Comparison of ENCODE assay signal across 12 cellular contexts in the genomic region with DNA sequence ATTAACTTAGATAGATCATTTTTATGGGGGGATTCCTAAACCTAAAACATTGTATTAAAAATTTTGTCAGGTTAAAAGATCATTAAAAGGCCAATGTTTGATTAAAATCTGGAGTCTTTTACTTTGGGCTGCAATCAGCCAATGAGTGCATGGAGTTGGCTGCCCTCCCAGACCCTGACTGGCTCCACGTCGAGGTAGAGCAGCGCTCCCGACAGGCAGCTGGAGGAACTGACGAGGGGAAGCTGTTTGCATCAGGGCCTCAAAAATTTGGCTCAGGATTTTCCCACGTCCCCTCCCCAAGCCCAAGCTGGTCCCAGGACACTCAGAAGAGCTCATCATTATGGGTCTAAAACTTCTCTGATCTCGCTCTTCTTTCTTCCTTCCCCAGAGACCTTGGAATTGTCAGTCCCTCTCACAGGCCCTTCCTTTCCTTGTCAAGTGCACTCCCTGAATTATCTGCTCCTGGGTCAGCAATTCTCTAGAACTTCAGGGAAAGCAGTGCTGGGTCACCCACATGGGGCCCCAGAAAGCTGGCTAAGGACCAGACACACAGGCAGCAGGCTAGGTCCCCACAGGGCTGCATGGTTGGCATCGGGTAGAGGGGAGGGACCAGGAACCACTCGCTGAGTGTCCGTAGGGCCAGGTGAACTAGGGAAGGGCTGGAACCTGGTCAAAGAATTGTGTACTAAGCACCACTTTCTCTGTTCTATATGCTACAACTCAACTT.
A peak's percentile ranks its signal among the peaks of the same experiment; 100 is the strongest.
DNase-seq lines count a peak whose midpoint lies in the region; ATAC-seq and TF ChIP-seq lines count a peak whose summit lies in the region.
"Had no signal": no experiment of that assay in that cellular context is flagged by ENCODE, and none has a peak within 500 bp of the region (broad histone marks: within the 10 kb centered on the region; RNA-seq: fewer than 3 reads in every experiment).

No MANE protein-coding gene starts in this region.

- RAD21 ChIA-PET in HCT116 (lab: Charles Lee; ENCODE audit: low non-redundant PET in 1 of 2, low total read pairs in 2 of 2, uncharacterized antibody in 2 of 2, unreplicated experiment in 2 of 2) = interaction anchor here in 1 of 2 experiments (0.7 kb wide), 1 partner anchor 15 kb away, joined by 3 read pairs; no protein-coding TSS in a partner anchor

- H3K4me3 ChIP-seq in GM06990 (replicated peaks; ENCODE audit: low read depth, low read length) = no peak overlapping the region
- no peak overlapping the region for H3K4me3 ChIP-seq in HCT116 (replicated peaks in 1 of 2; ENCODE audit: low read depth in 1 of 2, low read length in 2 of 2)
- no peak overlapping the region for H3K4me3 ChIP-seq in coronary artery
- H3K4me3 ChIP-seq in neural progenitor cell = no peak overlapping the region
- H3K4me3 ChIP-seq: BLaER1 treated with 17β-estradiol and CSF1 and Interleukin-3, amounts not matched to agents 10 nM and 100 nM; pancreas had no signal

- H3K4me3 Mint-ChIP-seq in neural progenitor cell = no peak overlapping the region
- H3K4me3 Mint-ChIP-seq: activated naive CD4-positive, alpha-beta T cell treated with anti-CD3 and anti-CD28 coated beads, Interleukin-2, amount 10 ng/mL, durations not matched to agents 7 days and 5 days had no signal

- TF ChIP-seq RAD21 in HCT116 (IDR thresholded peaks at IDR 0.05; ENCODE audit: low read depth) = peak; percentile 26; the same call in 1 of the 2 replicates

- no peak for ATAC-seq in HCT116
- ATAC-seq in GM18505 (IDR thresholded peaks at IDR 0.05; ENCODE audit: unreplicated experiment) = no peak

- no peaks in the 10 kb centered on the region for H3K4me1 Mint-ChIP-seq in neural progenitor cell
- H3K4me1 Mint-ChIP-seq: activated naive CD4-positive, alpha-beta T cell treated with anti-CD3 and anti-CD28 coated beads, Interleukin-2, amount 10 ng/mL, durations not matched to agents 7 days and 5 days had no signal

- no peak for DNase-seq in GM06990 (ENCODE audit: extremely low read depth, insufficient read length)
- no peak for DNase-seq in HCT116 (ENCODE audit: low read depth, low spot score)
- peak; percentile 26 for DNase-seq in coronary artery (ENCODE audit: low spot score)
- peak; percentile 37 for DNase-seq in neural progenitor cell (ENCODE audit: low spot score)
- no peak for DNase-seq in GM20000 (ENCODE audit: low spot score)
- DNase-seq in RPMI8226 = no peak
- DNase-seq: activated naive CD4-positive, alpha-beta T cell treated with anti-CD3 and anti-CD28 coated beads, Interleukin-2, amount 10 ng/mL, durations not matched to agents 7 days and 5 days; EL; NCI-H446; pancreas had no signal

- H3K27me3 ChIP-seq in GM06990 (replicated peaks; ENCODE audit: control insufficient read depth, insufficient read depth, low read length) (no peaks in the 10 kb centered on the region; the same call in 1 of the 2 replicates), HCT116 (ENCODE audit: insufficient read depth, low read length) (peaks cover 8% of the 10 kb centered on the region; the same call in 1 of the 2 replicates), neural progenitor cell (peaks cover 95% of the 10 kb centered on the region)
- H3K27me3 ChIP-seq: BLaER1 treated with 17β-estradiol and CSF1 and Interleukin-3, amounts not matched to agents 10 nM and 100 nM; pancreas had no signal

- POLR2A ChIA-PET in HCT116 (lab: Charles Lee) = no interaction called here

- no peaks in the 10 kb centered on the region for H3K4me1 ChIP-seq in HCT116 (ENCODE audit: control insufficient read depth in 1 of 2, insufficient read depth in 2 of 2, low read length in 2 of 2)
- no peaks in the 10 kb centered on the region for H3K4me1 ChIP-seq in neural progenitor cell
- H3K4me1 ChIP-seq: pancreas had no signal

- no peaks in the 10 kb centered on the region for H3K9me3 Mint-ChIP-seq in neural progenitor cell
- H3K9me3 Mint-ChIP-seq: activated naive CD4-positive, alpha-beta T cell treated with anti-CD3 and anti-CD28 coated beads, Interleukin-2, amount 10 ng/mL, durations not matched to agents 7 days and 5 days had no signal

- no peak overlapping the region for H2AFZ ChIP-seq in HCT116 (ENCODE audit: low read depth, low read length, poor library complexity, severe bottlenecking)
- H2AFZ ChIP-seq in neural progenitor cell (replicated peaks) = no peak overlapping the region

- H3F3A ChIP-seq in neural progenitor cell (ENCODE audit: low read depth) = no peaks in the 10 kb centered on the region

- H3K27ac ChIP-seq in HCT116 (ENCODE audit: low read depth, low read length) (no peak overlapping the region), coronary artery (no peak overlapping the region), neural progenitor cell (no peak overlapping the region)
- H3K27ac ChIP-seq: BLaER1 treated with 17β-estradiol and CSF1 and Interleukin-3, amounts not matched to agents 10 nM and 100 nM; pancreas had no signal

- H3K36me3 Mint-ChIP-seq in neural progenitor cell = no peaks in the 10 kb centered on the region
- H3K36me3 Mint-ChIP-seq: activated naive CD4-positive, alpha-beta T cell treated with anti-CD3 and anti-CD28 coated beads, Interleukin-2, amount 10 ng/mL, durations not matched to agents 7 days and 5 days had no signal

- H3K27ac Mint-ChIP-seq in neural progenitor cell = no peak overlapping the region
- H3K27ac Mint-ChIP-seq: activated naive CD4-positive, alpha-beta T cell treated with anti-CD3 and anti-CD28 coated beads, Interleukin-2, amount 10 ng/mL, durations not matched to agents 7 days and 5 days had no signal

- TF ChIP-seq CTCF in GM06990 (IDR thresholded peaks at IDR 0.05; ENCODE audit: insufficient read depth, low read length, poor library complexity, severe bottlenecking) = peak; percentile 4
- TF ChIP-seq CTCF in HCT116 (IDR thresholded peaks at IDR 0.05 in 2 of 3, conservative IDR thresholded peaks at IDR 0.05 in 1 of 3; ENCODE audit: borderline replicate concordance in 1 of 3, insufficient read depth in 1 of 3, low read depth in 2 of 3, low read length in 2 of 3) = peak; percentile 21 to 59 (median 44); a peak in 4 of 6 replicates
- no peak for TF ChIP-seq CTCF in coronary artery (IDR thresholded peaks at IDR 0.05)
- peak; percentile 45 for TF ChIP-seq CTCF in neural progenitor cell (IDR thresholded peaks at IDR 0.05)
- TF ChIP-seq CTCF in GM20000 (IDR thresholded peaks at IDR 0.05; ENCODE audit: extremely low read depth, missing control alignments) = no peak

- no peaks in the 10 kb centered on the region for H3K9me2 ChIP-seq in HCT116 (ENCODE audit: insufficient read depth)

- no peaks in the 10 kb centered on the region for H3K36me3 ChIP-seq in GM06990 (ENCODE audit: control insufficient read depth, insufficient read depth, low read length)
- no peaks in the 10 kb centered on the region for H3K36me3 ChIP-seq in HCT116 (ENCODE audit: control insufficient read depth in 1 of 2, insufficient read depth in 2 of 2, low read length in 2 of 2)
- no peaks in the 10 kb centered on the region for H3K36me3 ChIP-seq in neural progenitor cell
- H3K36me3 ChIP-seq: BLaER1 treated with 17β-estradiol and CSF1 and Interleukin-3, amounts not matched to agents 10 nM and 100 nM; pancreas had no signal

- H3K4me2 ChIP-seq in HCT116 (ENCODE audit: low read length) (no peak overlapping the region), neural progenitor cell (no peak overlapping the region)

- TF ChIP-seq POLR2A in HCT116 (IDR thresholded peaks at IDR 0.05; ENCODE audit: borderline replicate concordance, extremely low read depth, insufficient read depth, insufficient read length) (no peak), GM18505 (IDR thresholded peaks at IDR 0.05; ENCODE audit: borderline replicate concordance, extremely low read depth, insufficient read depth, insufficient read length) (no peak)

- CTCF ChIA-PET in HCT116 (lab: Charles Lee) = interaction anchor here (0.7 to 6.0 kb wide), 7 partner anchors 15 to 116 kb away, joined by 3 to 65 read pairs (median 6); no protein-coding TSS in a partner anchor

- H3K9me3 ChIP-seq in HCT116 (ENCODE audit: control insufficient read depth in 1 of 2, insufficient read depth in 1 of 2, low read depth in 1 of 2, low read length in 2 of 2) = no peaks in the 10 kb centered on the region
- H3K9me3 ChIP-seq in neural progenitor cell (ENCODE audit: low read depth) = no peaks in the 10 kb centered on the region
- H3K9me3 ChIP-seq: BLaER1 treated with 17β-estradiol and CSF1 and Interleukin-3, amounts not matched to agents 10 nM and 100 nM; pancreas had no signal

- no TSS peak for BruUV-seq in HCT116 (replicated peaks; lab: Mats Ljungman, UMichigan)

- no peak overlapping the region for H3K9ac ChIP-seq in HCT116 (ENCODE audit: low read length)
- H3K9ac ChIP-seq in neural progenitor cell = no peak overlapping the region
- H3K9ac ChIP-seq: BLaER1 treated with 17β-estradiol and CSF1 and Interleukin-3, amounts not matched to agents 10 nM and 100 nM had no signal

- no peaks in the 10 kb centered on the region for H4K20me1 ChIP-seq in HCT116 (ENCODE audit: insufficient read depth)
- H4K20me1 ChIP-seq in neural progenitor cell (ENCODE audit: low read depth) = peaks cover 4% of the 10 kb centered on the region
- H4K20me1 ChIP-seq: BLaER1 treated with 17β-estradiol and CSF1 and Interleukin-3, amounts not matched to agents 10 nM and 100 nM had no signal

- peaks cover 6% of the 10 kb centered on the region for H3K27me3 Mint-ChIP-seq in neural progenitor cell (ENCODE audit: insufficient read depth, low read depth)

- intact Hi-C loops in HCT116 (cut with micrococcal nuclease) = no loop called here

- H3K79me2 ChIP-seq in HCT116 (ENCODE audit: insufficient read depth, low read length) (no peaks in the 10 kb centered on the region), neural progenitor cell (ENCODE audit: low read depth) (no peaks in the 10 kb centered on the region)

TF ChIP-seq in HCT116, 20 proteins besides CTCF, POLR2A, EP300 and RAD21:
- no peak for TF ChIP-seq YY1 (IDR thresholded peaks at IDR 0.05; ENCODE audit: extremely low read depth, insufficient replicate concordance, low read depth, low read length)

Comparison
In these comparisons a context has a peak if more than half of its experiments do, and no peak if none do; other contexts are left out.
1. DNase-seq: peak in coronary artery (single experiment) and neural progenitor cell (single experiment); none in GM06990 (single experiment), HCT116 (single experiment), GM20000 (single experiment) and RPMI8226 (single experiment).
2. CTCF ChIP-seq: peak in GM06990 (single experiment), HCT116 (3 of 3) and neural progenitor cell (single experiment); none in coronary artery (single experiment) and GM20000 (single experiment).